ENCODE assay signal across 7 cellular contexts in the genomic region with DNA sequence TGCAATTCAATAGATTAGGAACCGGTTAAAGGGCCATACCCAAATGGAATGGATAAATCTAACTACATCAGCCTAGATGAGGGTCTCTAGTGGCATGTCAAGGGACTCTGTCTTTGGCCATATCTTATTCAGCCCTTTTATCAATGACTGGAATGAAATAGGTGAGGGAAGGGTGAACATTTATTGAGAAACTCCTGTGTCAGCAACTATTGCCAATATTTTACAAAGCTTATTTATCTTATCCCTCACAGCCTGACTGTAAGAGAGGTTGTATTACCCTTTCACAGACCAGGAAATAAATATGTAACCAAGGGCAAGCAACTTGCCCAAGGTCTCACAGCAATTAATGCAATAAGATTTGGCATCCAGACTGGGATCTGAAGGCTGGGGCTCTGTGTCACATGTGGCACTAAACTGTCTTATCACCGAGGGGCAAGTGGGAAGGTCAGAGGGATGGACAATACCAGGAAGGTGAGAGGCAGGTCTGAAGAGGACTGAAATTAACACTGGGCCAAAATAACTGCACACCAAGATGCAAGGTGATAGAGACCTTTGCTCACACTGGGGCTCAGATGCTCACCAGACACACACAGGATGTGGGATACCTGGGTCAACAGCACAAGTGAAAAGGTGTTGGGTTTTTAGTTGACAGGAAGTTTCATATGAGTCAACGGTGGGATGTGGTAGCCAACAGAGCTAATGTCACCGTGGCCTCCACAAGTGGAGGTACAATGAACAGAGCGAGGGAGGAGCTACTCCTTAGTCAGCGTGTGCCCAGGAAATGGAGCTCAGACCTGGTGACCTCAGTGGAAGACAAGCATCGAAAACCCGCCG.
DNase-seq lines count a peak whose midpoint lies in the region; ATAC-seq and TF ChIP-seq lines count a peak whose summit lies in the region.

No MANE protein-coding gene starts in this region.

- H3K4me1 ChIP-seq in GM23248 (ENCODE audit: insufficient read depth), result no peaks in the 10 kb centered on the region

- 62 to 68% methylated on average over 9 of the region's 9 CpGs for WGBS in GM23248 (ENCODE audit: low coverage in 1 of 2, low lambda C conversion rate in 2 of 2, missing lambda C conversion rate in 2 of 2), 2 experiments

- H3F3A ChIP-seq in GM23248 (ENCODE audit: insufficient read depth), result no peaks in the 10 kb centered on the region

- in situ Hi-C loops in GM23248 (cut with MboI), result no loop called here
- in situ Hi-C loops in ACHN (cut with HindIII; ENCODE audit: low pct_ligation_motif_present, low pct_unique_long_range_greater_than_20kb, low sequenced_read_pairs), result no loop called here

- no peak overlapping the region for H3K9ac ChIP-seq in GM23248

- H4K20me1 ChIP-seq in GM23248 (ENCODE audit: insufficient read depth), result no peaks in the 10 kb centered on the region

- peak; percentile 92 for ATAC-seq in HG03565 (IDR thresholded peaks at IDR 0.05; ENCODE audit: unreplicated experiment)

- no peaks in the 10 kb centered on the region for H3K36me3 ChIP-seq in GM23248 (ENCODE audit: low read depth)

- DNase-seq in GM20000 (ENCODE audit: low spot score) (peak; percentile 65), GM23248 (no peak), ACHN (no peak), inferior parietal cortex (ENCODE audit: extremely low spot score) (no peak)
- peak; percentile 68 to 76 for DNase-seq in activated T-cell treated with anti-CD3 and anti-CD28 coated beads, Interleukin-2, amount 50 U/mL, for 48 hours
- peak in 2 of 3 donors; percentile 45 to 47 for DNase-seq in stimulated activated CD4-positive, alpha-beta T cell treated with anti-CD3 and anti-CD28 coated beads, TNF-alpha, amount 100 ng/mL, for 1 hour (ENCODE audit: low read depth in 3 of 3, low spot score in 1 of 3)

- H3K4me2 ChIP-seq in GM23248 (ENCODE audit: unreplicated experiment), result no peak overlapping the region

- H3K27me3 ChIP-seq in GM23248 (replicated peaks; ENCODE audit: insufficient read depth), result peaks cover 31% of the 10 kb centered on the region

- TF ChIP-seq CTCF in GM20000 (IDR thresholded peaks at IDR 0.05; ENCODE audit: extremely low read depth, missing control alignments), result no peak

- no peaks in the 10 kb centered on the region for H3K79me2 ChIP-seq in GM23248 (ENCODE audit: insufficient read depth)

- no peak overlapping the region for H3K4me3 ChIP-seq in GM23248

- no peaks in the 10 kb centered on the region for H3K9me3 ChIP-seq in GM23248 (ENCODE audit: low read depth)

- H3K27ac ChIP-seq in GM23248, result no peak overlapping the region

- no peaks in the 10 kb centered on the region for H3K9me2 ChIP-seq in GM23248 (ENCODE audit: insufficient read depth)

- H2AFZ ChIP-seq in GM23248, result no peak overlapping the region

Comparison
In these comparisons a context has a peak if more than half of its experiments do, and no peak if none do; other contexts are left out.
1. DNase-seq: peak in GM20000 (single experiment), activated T-cell treated with anti-CD3 and anti-CD28 coated beads, Interleukin-2, amount 50 U/mL, for 48 hours (2 of 2) and stimulated activated CD4-positive, alpha-beta T cell treated with anti-CD3 and anti-CD28 coated beads, TNF-alpha, amount 100 ng/mL, for 1 hour (2 of 3); none in GM23248 (single experiment), ACHN (single experiment) and inferior parietal cortex (single experiment).